In the genomic region with DNA sequence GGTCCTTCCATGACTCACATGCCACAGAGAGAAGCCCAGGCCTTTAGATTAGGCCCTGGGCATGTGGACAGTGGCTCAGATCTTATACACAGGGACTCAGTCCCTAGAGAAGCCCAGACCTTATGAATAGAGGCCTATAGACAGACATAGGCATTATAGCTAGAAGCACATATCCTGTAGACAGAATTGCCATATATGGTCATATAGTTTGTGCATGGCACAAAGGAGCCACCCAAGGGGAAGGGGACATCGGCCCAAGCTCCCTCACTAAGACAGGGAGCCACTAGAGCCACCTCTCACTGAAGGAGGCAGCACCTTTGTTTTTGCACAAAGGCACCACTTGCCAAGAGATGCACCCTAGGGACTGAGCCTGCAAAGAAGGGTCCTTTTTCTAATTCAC, we compare ENCODE assay signal across 1 cellular context.
A peak's percentile ranks its signal among the peaks of the same experiment; 100 is the strongest.
TF ChIP-seq lines count a peak whose summit lies in the region.

No MANE protein-coding gene starts in this region.

TF ChIP-seq in K562, 482 proteins besides CTCF, POLR2A, EP300 and RAD21:
- TF ChIP-seq ZSCAN29 (IDR thresholded peaks at IDR 0.05) (no peak), SRF (CRISPR knock-in tag; IDR thresholded peaks at IDR 0.05) (peak; percentile 69 to 94; a peak in 3 of 4 replicates)
TF ChIP-seq in K562: peak in this region for 1.
